Comparison of ENCODE assay signal across 27 cellular contexts in genomic region chr10:128420623-128421022, GRCh38.
"Had no signal": no experiment of that assay in that cellular context is flagged by ENCODE, and none has a peak within 500 bp of the region (broad histone marks: within the 10 kb centered on the region; RNA-seq: fewer than 3 reads in every experiment).

No MANE protein-coding gene starts in this region.

- H3K27ac ChIP-seq: left ventricle myocardium inferior, neural progenitor cell, neutrophil, parathyroid adenoma, sigmoid colon, spleen, suprapubic skin, thoracic aorta, tibial artery, upper lobe of right lung, uterus had no signal

- ATAC-seq: left colon; natural killer cell; right cardiac atrium; stimulated activated effector memory CD8-positive, alpha-beta T cell treated with anti-CD3 and anti-CD28 coated beads, Interleukin-12 subunit alpha, Interleukin-12 subunit beta, amount 100 ng/mL, for 72 hours; upper lobe of right lung had no signal

- DNase-seq: hypothalamus; immature natural killer cell; kidney; left colon; left ventricle myocardium inferior; mesendoderm; naive B cell; natural killer cell; nephron progenitor cell; occipital lobe; right cardiac atrium; sigmoid colon; small intestine; spleen; stimulated activated CD4-positive, alpha-beta T cell treated with anti-CD3 and anti-CD28 coated beads, Interleukin-4, amount 100 ng/mL, for 24 hours; stimulated activated naive CD4-positive, alpha-beta T cell; tibial artery; trophoblast cell; upper lobe of right lung; uterus had no signal

- H3K4me3 ChIP-seq: left ventricle myocardium inferior, lung, neural progenitor cell, sigmoid colon, spleen, suprapubic skin, thoracic aorta, tibial artery, upper lobe of right lung, uterus had no signal
